ENCODE assay signal across 21 cellular contexts in genomic region chr2:120435671-120436459, GRCh38.
"Had no signal": no experiment of that assay in that cellular context is flagged by ENCODE, and none has a peak within 500 bp of the region (broad histone marks: within the 10 kb centered on the region; RNA-seq: fewer than 3 reads in every experiment).

No MANE protein-coding gene starts in this region.

- FAIRE-seq: colon had no signal

- ATAC-seq: activated CD4-positive, CD25-positive, alpha-beta regulatory T cell treated with anti-CD3 and anti-CD28 coated beads, Interleukin-2, amount 50 U/mL, for 24 hours; body of pancreas; naive thymus-derived CD4-positive, alpha-beta T cell had no signal

- H3K4me2 ChIP-seq: neural progenitor cell had no signal

- DNase-seq: activated CD4-positive, alpha-beta T cell treated with anti-CD3 and anti-CD28 coated beads, Interleukin-2, amount 10 ng/mL, durations not matched to agents 7 days and 5 days; activated naive CD4-positive, alpha-beta T cell treated with Interleukin-2 at 50 U/mL for 16 hours; activated naive CD8-positive, alpha-beta T cell treated with anti-CD3 and anti-CD28 coated beads, Interleukin-2, amount 10 ng/mL, durations not matched to agents 7 days and 5 days; activated T-cell treated with anti-CD3 and anti-CD28 coated beads, Interleukin-2, amount 50 U/mL, for 1 hour; central memory CD4-positive, alpha-beta T cell; kidney glomerular epithelial cell; naive thymus-derived CD4-positive, alpha-beta T cell; stimulated activated CD4-positive, alpha-beta T cell treated with anti-CD3 and anti-CD28 coated beads, Interleukin-12 subunit alpha, Interleukin-12 subunit beta, amount 100 ng/mL, for 4 hours; stimulated activated CD4-positive, alpha-beta T cell treated with anti-CD3 and anti-CD28 coated beads, Interleukin-1b, Interleukin-23, amount 100 ng/mL, for 48 hours; stimulated activated naive CD4-positive, alpha-beta T cell treated with Interleukin-2 at 50 U/mL for 16 hours; T1000; tibial artery; uterus had no signal

- H3K27me3 ChIP-seq: body of pancreas, ovary, uterus had no signal

- H3K36me3 Mint-ChIP-seq: activated naive CD8-positive, alpha-beta T cell treated with anti-CD3 and anti-CD28 coated beads, Interleukin-2, amount 10 ng/mL, durations not matched to agents 7 days and 5 days; naive thymus-derived CD4-positive, alpha-beta T cell; neural progenitor cell had no signal

- H3K4me1 ChIP-seq: body of pancreas, gastroesophageal sphincter, heart left ventricle, tibial artery, uterus had no signal

- H3K36me3 ChIP-seq: gastroesophageal sphincter, heart left ventricle, neural progenitor cell, ovary, tibial artery, uterus had no signal

- H3K27ac ChIP-seq: body of pancreas, gastroesophageal sphincter, heart left ventricle, neural progenitor cell, ovary, tibial artery, uterus had no signal

- H3K9me3 ChIP-seq: body of pancreas, gastroesophageal sphincter, heart left ventricle, ovary, tibial artery, uterus had no signal

- H3K4me1 Mint-ChIP-seq: activated CD4-positive, alpha-beta T cell treated with anti-CD3 and anti-CD28 coated beads, Interleukin-2, amount 10 ng/mL, durations not matched to agents 7 days and 5 days; activated naive CD8-positive, alpha-beta T cell treated with anti-CD3 and anti-CD28 coated beads, Interleukin-2, amount 10 ng/mL, durations not matched to agents 7 days and 5 days had no signal

- H3K27ac Mint-ChIP-seq: activated CD4-positive, alpha-beta T cell treated with anti-CD3 and anti-CD28 coated beads, Interleukin-2, amount 10 ng/mL, durations not matched to agents 7 days and 5 days; activated naive CD8-positive, alpha-beta T cell treated with anti-CD3 and anti-CD28 coated beads, Interleukin-2, amount 10 ng/mL, durations not matched to agents 7 days and 5 days; activated T-helper 2 cell treated with anti-CD3 and anti-CD28 coated beads, Interferon-gamma antibody, Interleukin-2, Interleukin-4, amounts not matched to agents 10 μg/mL and 5 μg/mL and 100 μg/mL, durations not matched to agents 14 hours and 24 hours and 36 hours; naive thymus-derived CD4-positive, alpha-beta T cell; neural progenitor cell had no signal

- H3K9me3 Mint-ChIP-seq: activated CD4-positive, alpha-beta T cell treated with anti-CD3 and anti-CD28 coated beads, Interleukin-2, amount 10 ng/mL, durations not matched to agents 7 days and 5 days; activated naive CD8-positive, alpha-beta T cell treated with anti-CD3 and anti-CD28 coated beads, Interleukin-2, amount 10 ng/mL, durations not matched to agents 7 days and 5 days; activated T-helper 2 cell treated with anti-CD3 and anti-CD28 coated beads, Interferon-gamma antibody, Interleukin-2, Interleukin-4, amounts not matched to agents 10 μg/mL and 5 μg/mL and 100 μg/mL, durations not matched to agents 14 hours and 24 hours and 36 hours; naive thymus-derived CD4-positive, alpha-beta T cell; neural progenitor cell had no signal

- H3K9ac ChIP-seq: neural progenitor cell had no signal

- H2AFZ ChIP-seq: neural progenitor cell had no signal

- H3K4me3 Mint-ChIP-seq: activated CD4-positive, alpha-beta T cell treated with anti-CD3 and anti-CD28 coated beads, Interleukin-2, amount 10 ng/mL, durations not matched to agents 7 days and 5 days; activated naive CD8-positive, alpha-beta T cell treated with anti-CD3 and anti-CD28 coated beads, Interleukin-2, amount 10 ng/mL, durations not matched to agents 7 days and 5 days; naive thymus-derived CD4-positive, alpha-beta T cell; neural progenitor cell had no signal

- H3K4me3 ChIP-seq: body of pancreas, gastroesophageal sphincter, heart left ventricle, neural progenitor cell, ovary, tibial artery, uterus had no signal
